Comparison of ENCODE assay signal across 10 cellular contexts in genomic region chr19:42512743-42513304, GRCh38. TPM values are rescaled to one million over a fixed set of nuclear protein-coding genes. Genes with fewer than 3 reads are reported as not detected.
DNase-seq lines count a peak whose midpoint lies in the region; ATAC-seq, FAIRE-seq and TF ChIP-seq lines count a peak whose summit lies in the region.
"Had no signal": no experiment of that assay in that cellular context is flagged by ENCODE, and none has a peak within 500 bp of the region (broad histone marks: within the 10 kb centered on the region; RNA-seq: fewer than 3 reads in every experiment).

No MANE protein-coding gene starts in this region.

- ATAC-seq in GM19043 (IDR thresholded peaks at IDR 0.05; ENCODE audit: low read depth, unreplicated experiment), result peak; percentile 65
- ATAC-seq in HG02852 (IDR thresholded peaks at IDR 0.05; ENCODE audit: unreplicated experiment), result peak; percentile 88
- peak; percentile 27 for ATAC-seq in activated CD8-positive, alpha-beta T cell treated with anti-CD3 and anti-CD28 coated beads, Interleukin-2, amount 10 ng/mL, durations not matched to agents 7 days and 5 days
- ATAC-seq: natural killer cell treated with Interleukin-12 subunit alpha and Interleukin-12 subunit beta and Interleukin-15 and Interleukin-18, amount 100 ng/mL, for 72 hours had no signal

- FAIRE-seq in urothelium cell line (lab: Jason Lieb, UNC), result no peak

- H3K27ac ChIP-seq in testis, result no peak overlapping the region

- peak; percentile 53 for DNase-seq in GM10266 (ENCODE audit: extremely low spot score)
- no peak for DNase-seq in activated CD8-positive, alpha-beta T cell treated with anti-CD3 and anti-CD28 coated beads, Interleukin-2, amount 10 ng/mL, durations not matched to agents 7 days and 5 days
- no peak for DNase-seq in urothelium cell line (ENCODE audit: low spot score)
- no peak for DNase-seq in testis
- no peak for DNase-seq in SIG-M5 treated with dmso at 0.1 percent for 504 hours (lab: John Stamatoyannopoulos, UW; ENCODE audit: unreplicated experiment)
- DNase-seq in NCI-H774 (lab: John Stamatoyannopoulos, UW), result no peak
- DNase-seq: dermis blood vessel endothelial cell had no signal

- H3K27ac Mint-ChIP-seq in activated CD8-positive, alpha-beta T cell treated with anti-CD3 and anti-CD28 coated beads, Interleukin-2, amount 10 ng/mL, durations not matched to agents 7 days and 5 days, result peak overlapping the region; percentile 58

- H3K9me3 Mint-ChIP-seq in activated CD8-positive, alpha-beta T cell treated with anti-CD3 and anti-CD28 coated beads, Interleukin-2, amount 10 ng/mL, durations not matched to agents 7 days and 5 days (ENCODE audit: insufficient read depth), result no peaks in the 10 kb centered on the region
- H3K9me3 Mint-ChIP-seq: natural killer cell treated with Interleukin-12 subunit alpha and Interleukin-12 subunit beta and Interleukin-15 and Interleukin-18, amount 100 ng/mL, for 72 hours had no signal

- no peak for TF ChIP-seq POLR2A in testis (IDR thresholded peaks at IDR 0.05)

- no peaks in the 10 kb centered on the region for H3K27me3 ChIP-seq in testis

- no peaks in the 10 kb centered on the region for H3K4me1 ChIP-seq in testis

- H3K36me3 Mint-ChIP-seq in activated CD8-positive, alpha-beta T cell treated with anti-CD3 and anti-CD28 coated beads, Interleukin-2, amount 10 ng/mL, durations not matched to agents 7 days and 5 days (ENCODE audit: low read depth), result peaks cover 63% of the 10 kb centered on the region
- H3K36me3 Mint-ChIP-seq: natural killer cell treated with Interleukin-12 subunit alpha and Interleukin-12 subunit beta and Interleukin-15 and Interleukin-18, amount 100 ng/mL, for 72 hours had no signal

- no peak for TF ChIP-seq CTCF in GM10266 (IDR thresholded peaks at IDR 0.05; ENCODE audit: control insufficient read depth, insufficient read depth, low read depth, missing control alignments)
- no peak for TF ChIP-seq CTCF in testis (IDR thresholded peaks at IDR 0.05)

- H3K4me3 Mint-ChIP-seq in activated CD8-positive, alpha-beta T cell treated with anti-CD3 and anti-CD28 coated beads, Interleukin-2, amount 10 ng/mL, durations not matched to agents 7 days and 5 days, result no peak overlapping the region
- H3K4me3 Mint-ChIP-seq: natural killer cell treated with Interleukin-12 subunit alpha and Interleukin-12 subunit beta and Interleukin-15 and Interleukin-18, amount 100 ng/mL, for 72 hours had no signal

- no peaks in the 10 kb centered on the region for H3K27me3 Mint-ChIP-seq in activated CD8-positive, alpha-beta T cell treated with anti-CD3 and anti-CD28 coated beads, Interleukin-2, amount 10 ng/mL, durations not matched to agents 7 days and 5 days (ENCODE audit: low read depth)
- H3K27me3 Mint-ChIP-seq: natural killer cell treated with Interleukin-12 subunit alpha and Interleukin-12 subunit beta and Interleukin-15 and Interleukin-18, amount 100 ng/mL, for 72 hours had no signal

- no peak overlapping the region for H3K4me3 ChIP-seq in testis

- 88 to 91% methylated on average over 10 of the region's 10 CpGs for WGBS in testis, 2 donors

- H3K9me3 ChIP-seq in testis, result no peaks in the 10 kb centered on the region

- POLR2A ChIA-PET in activated CD8-positive, alpha-beta T cell treated with anti-CD3 and anti-CD28 coated beads, Interleukin-2, amount 10 ng/mL, durations not matched to agents 7 days and 5 days (lab: Charles Lee), result no interaction called here

- intact Hi-C loops in testis (cut with DNase I; ENCODE audit: low total_unique reads), result no loop called here

- H3K36me3 ChIP-seq in testis (ENCODE audit: low read depth, missing control alignments), result no peaks in the 10 kb centered on the region

- peaks cover 41% of the 10 kb centered on the region for H3K4me1 Mint-ChIP-seq in activated CD8-positive, alpha-beta T cell treated with anti-CD3 and anti-CD28 coated beads, Interleukin-2, amount 10 ng/mL, durations not matched to agents 7 days and 5 days (ENCODE audit: low read depth)

- CTCF ChIA-PET in activated CD8-positive, alpha-beta T cell treated with anti-CD3 and anti-CD28 coated beads, Interleukin-2, amount 10 ng/mL, durations not matched to agents 7 days and 5 days (lab: Charles Lee), result no interaction called here

RNA-seq across cellular contexts. Expression of gene CEACAM1, which starts 15.5 kb away (rescaled TPM):
- total RNA-seq in activated CD8-positive, alpha-beta T cell treated with anti-CD3 and anti-CD28 coated beads, Interleukin-2, amount 10 ng/mL, durations not matched to agents 7 days and 5 days, result 10 to 100 TPM; 22.5 to 27.1 TPM
- total RNA-seq in testis, result 10 to 100 TPM; 12.7 to 13.7 TPM
- polyA plus RNA-seq in testis (ENCODE audit: insufficient read depth, low read depth, low replicate concordance), result 6.8 TPM

Comparison
In these comparisons a context has a peak if more than half of its experiments do, and no peak if none do; other contexts are left out.
1. ATAC-seq: peak in every context shown above with its lines; median percentile 88 in HG02852; 65 in GM19043; 27 in activated CD8-positive, alpha-beta T cell treated with anti-CD3 and anti-CD28 coated beads, Interleukin-2, amount 10 ng/mL, durations not matched to agents 7 days and 5 days.